Comparison of ENCODE assay signal across 8 cellular contexts in the genomic region with DNA sequence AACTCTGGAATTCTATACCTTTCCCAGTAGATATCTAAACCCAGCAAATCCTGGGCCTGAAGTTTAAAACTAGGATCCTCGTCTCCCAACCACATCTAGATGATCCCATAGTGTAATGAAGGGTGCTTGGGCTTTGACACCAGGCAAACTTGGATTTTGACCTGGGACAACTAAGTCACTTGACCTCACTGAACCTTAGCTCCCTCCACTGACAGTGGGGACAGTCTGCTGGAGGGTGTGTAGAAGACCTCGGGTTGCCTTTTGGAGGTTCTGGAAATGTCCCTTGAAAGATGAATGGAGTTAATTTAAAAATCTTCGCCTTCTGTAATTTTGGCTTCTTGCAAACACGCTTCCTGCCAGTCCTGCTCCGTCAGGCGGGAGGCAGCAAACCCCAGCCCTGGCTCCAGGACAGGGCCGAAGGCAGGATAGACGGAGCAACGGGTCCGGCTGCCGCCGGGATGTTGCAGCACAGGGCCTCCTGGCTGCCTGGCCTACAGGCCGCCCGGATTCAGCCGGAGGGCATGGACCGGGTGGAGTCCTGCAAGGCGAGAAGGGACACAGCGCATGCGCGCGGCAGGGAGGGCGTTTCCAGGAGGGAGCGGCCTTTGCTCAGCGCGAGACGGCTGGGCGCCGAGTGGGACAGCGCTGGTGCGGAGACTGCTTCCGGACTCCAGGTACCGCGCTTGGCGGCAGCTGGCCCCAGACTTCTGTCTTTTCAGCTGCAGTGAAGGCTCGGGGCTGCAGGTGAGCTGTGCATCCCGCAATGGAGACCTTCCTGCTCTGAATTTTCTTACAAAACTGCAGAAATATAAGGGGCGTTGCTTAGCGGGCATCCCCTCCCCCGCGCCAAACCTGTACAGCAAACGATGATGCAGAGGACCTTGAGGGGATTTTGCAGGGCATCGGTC. TPM values are rescaled to one million over a fixed set of nuclear protein-coding genes. Genes with fewer than 3 reads are reported as not detected.
DNase-seq lines count a peak whose midpoint lies in the region; ATAC-seq and TF ChIP-seq lines count a peak whose summit lies in the region.

A gene with protein sequence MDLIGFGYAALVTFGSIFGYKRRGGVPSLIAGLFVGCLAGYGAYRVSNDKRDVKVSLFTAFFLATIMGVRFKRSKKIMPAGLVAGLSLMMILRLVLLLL (plus strand): TSS at position 612 of the 908 bp plus-strand sequence. CDS start 5,990 bp downstream, outside the sequence.

- H3K36me3 Mint-ChIP-seq in dendritic cell treated with granulocyte-macrophage colony-stimulating factor and Interleukin-4, amounts not matched to agents 40 ng/mL and 50 ng/mL, for 4 days (ENCODE audit: low read depth): peaks cover 31% of the 10 kb centered on the region

- peak; percentile 96 for ATAC-seq in GM19395 (IDR thresholded peaks at IDR 0.05; ENCODE audit: unreplicated experiment)
- ATAC-seq in HG03558 (IDR thresholded peaks at IDR 0.05; ENCODE audit: extremely low read depth, unreplicated experiment): peak; percentile 99
- ATAC-seq in left lung: peak; percentile 100

- H3K27ac ChIP-seq in left lung: peak within 1 kb of the TSS; percentile 20 to 48

- peaks cover 64% of the 10 kb centered on the region for H3K27me3 Mint-ChIP-seq in dendritic cell treated with granulocyte-macrophage colony-stimulating factor and Interleukin-4, amounts not matched to agents 40 ng/mL and 50 ng/mL, for 4 days

- peaks cover 5% of the 10 kb centered on the region for H3K9me3 Mint-ChIP-seq in dendritic cell treated with granulocyte-macrophage colony-stimulating factor and Interleukin-4, amounts not matched to agents 40 ng/mL and 50 ng/mL, for 4 days

- peak within 1 kb of the TSS; percentile 75 for H3K4me3 Mint-ChIP-seq in dendritic cell treated with granulocyte-macrophage colony-stimulating factor and Interleukin-4, amounts not matched to agents 40 ng/mL and 50 ng/mL, for 4 days

- peaks cover 33% of the 10 kb centered on the region for H3K4me1 Mint-ChIP-seq in dendritic cell treated with granulocyte-macrophage colony-stimulating factor and Interleukin-4, amounts not matched to agents 40 ng/mL and 50 ng/mL, for 4 days (ENCODE audit: low read depth)

- DNase-seq in C1 segment of cervical spinal cord (lab: John Stamatoyannopoulos, UW) (peak; percentile 55 to 93 (median 88)), NCI-H748 (lab: John Stamatoyannopoulos, UW; ENCODE audit: unreplicated experiment) (peak; percentile 98), left lung (peak; percentile 96 to 100)
- DNase-seq in activated CD4-positive, alpha-beta T cell treated with anti-CD3 and anti-CD28 coated beads, Interleukin-2, amount 50 U/mL, for 24 hours (ENCODE audit: low read depth in 1 of 2, low spot score in 1 of 2): peak; percentile 85 to 89
- peak; percentile 84 for DNase-seq in stimulated activated CD4-positive, alpha-beta T cell treated with anti-CD3 and anti-CD28 coated beads, Interleukin-2, amount 100 ng/mL, for 4 hours (ENCODE audit: low read depth)

- peak within 1 kb of the TSS; percentile 72 for H3K27ac Mint-ChIP-seq in dendritic cell treated with granulocyte-macrophage colony-stimulating factor and Interleukin-4, amounts not matched to agents 40 ng/mL and 50 ng/mL, for 4 days

- peaks cover 0 to 11% of the 10 kb centered on the region in 2 donors for H3K27me3 ChIP-seq in left lung

- H3K4me1 ChIP-seq in left lung: peaks cover 0 to 18% of the 10 kb centered on the region in 2 donors

- TF ChIP-seq CTCF in left lung (IDR thresholded peaks at IDR 0.05): no peak

- no peaks in the 10 kb centered on the region for H3K9me3 ChIP-seq in left lung

- intact Hi-C loops in dendritic cell treated with granulocyte-macrophage colony-stimulating factor and Interleukin-4, amounts not matched to agents 40 ng/mL and 50 ng/mL, for 4 days (cut with micrococcal nuclease): no loop called here
- intact Hi-C loops in left lung (cut with DNase I): no loop called here

- peak within 1 kb of the TSS; percentile 52 to 69 for H3K4me3 ChIP-seq in left lung

- H3K36me3 ChIP-seq in left lung: no peaks in the 10 kb centered on the region

RNA-seq across cellular contexts. Expression of the gene that starts here (rescaled TPM):
- 10 to 100 TPM; 20.6 to 24.1 TPM for total RNA-seq in left lung

Comparison
In these comparisons a context has a peak if more than half of its experiments do, and no peak if none do; other contexts are left out.
1. Peak in every context shown above with its lines: DNase-seq, ATAC-seq, H3K4me3 ChIP-seq and H3K27ac ChIP-seq.